In genomic region chr9:112844771-112845542, GRCh38 we compare ENCODE assay signal across 8 cellular contexts. TPM values are rescaled to one million over a fixed set of nuclear protein-coding genes. Genes with fewer than 3 reads are reported as not detected.
DNase-seq lines count a peak whose midpoint lies in the region; ATAC-seq, FAIRE-seq and TF ChIP-seq lines count a peak whose summit lies in the region.

No MANE protein-coding gene starts in this region.

- H3K27me3 ChIP-seq in bronchial epithelial cell (ENCODE audit: control insufficient read depth, insufficient read depth, low read length) = no peaks in the 10 kb centered on the region

- no peak overlapping the region for H3K27ac Mint-ChIP-seq in WTC11

- peaks cover 51% of the 10 kb centered on the region for H3K4me1 Mint-ChIP-seq in WTC11

- H3K4me3 ChIP-seq in bronchial epithelial cell (ENCODE audit: low read depth, low read length) = no peak overlapping the region

- POLR2A ChIA-PET in WTC11 (lab: Charles Lee) = no interaction called here

- H3K9me3 Mint-ChIP-seq in WTC11 = no peaks in the 10 kb centered on the region

- DNase-seq in NCI-H1417 (lab: John Stamatoyannopoulos, UW) = peak in 2 of 3 experiments; percentile 41 to 64
- DNase-seq in NCI-H1417 treated with DMSO at 0.1 percent for 48 hours (lab: John Stamatoyannopoulos, UW) = no peak
- peak; percentile 45 for DNase-seq in NCI-H2107 treated with DMSO at 0.1 percent for 48 hours (lab: John Stamatoyannopoulos, UW; ENCODE audit: unreplicated experiment)
- peak; percentile 84 for DNase-seq in WTC11 (ENCODE audit: low spot score)
- peak; percentile 55 for DNase-seq in bronchial epithelial cell (ENCODE audit: low read depth)
- peak; percentile 46 to 82 for DNase-seq in left colon
- peak; percentile 79 for DNase-seq in stimulated activated CD4-positive, alpha-beta T cell treated with anti-CD3 and anti-CD28 coated beads, Interleukin-4, amount 100 ng/mL, for 24 hours

- ATAC-seq in HG02884 (IDR thresholded peaks at IDR 0.05; ENCODE audit: unreplicated experiment) = peak; percentile 78
- peak; percentile 62 for ATAC-seq in WTC11
- peak; percentile 68 for ATAC-seq in left colon

- TF ChIP-seq CTCF in WTC11 (IDR thresholded peaks at IDR 0.05) = peak; percentile 94
- TF ChIP-seq CTCF in bronchial epithelial cell (IDR thresholded peaks at IDR 0.05; ENCODE audit: insufficient read depth, low read length, severe bottlenecking) = peak; percentile 89

- no peak overlapping the region for H3K4me3 Mint-ChIP-seq in WTC11

- FAIRE-seq in bronchial epithelial cell (lab: Jason Lieb, UNC) = no peak

- H3K36me3 Mint-ChIP-seq in WTC11 = no peaks in the 10 kb centered on the region

- intact Hi-C loops in left colon (cut with DNase I, micrococcal nuclease) = no loop called here

- CTCF ChIA-PET in WTC11 (lab: Charles Lee) = interaction anchor here (1.0 to 2.4 kb wide), 3 partner anchors 14 to 58 kb away, joined by 4 to 35 read pairs (median 27); no protein-coding TSS in a partner anchor

- no peaks in the 10 kb centered on the region for H3K27me3 Mint-ChIP-seq in WTC11 (ENCODE audit: low read depth)

- H3K36me3 ChIP-seq in bronchial epithelial cell (ENCODE audit: control insufficient read depth, insufficient read depth, low read length) = no peaks in the 10 kb centered on the region

TF ChIP-seq in WTC11, 78 proteins besides CTCF, POLR2A, EP300 and RAD21:
- TF ChIP-seq PREB (CRISPR knock-in tag; IDR thresholded peaks at IDR 0.05; ENCODE audit: borderline replicate concordance) = no peak
- TF ChIP-seq ZNF138 (CRISPR knock-in tag; conservative IDR thresholded peaks at IDR 0.05) = no peak
- TF ChIP-seq ZNF232 (CRISPR knock-in tag; IDR thresholded peaks at IDR 0.05) = no peak
- no peak for TF ChIP-seq RORB (CRISPR knock-in tag; IDR thresholded peaks at IDR 0.05)
- TF ChIP-seq CREM (CRISPR knock-in tag; IDR thresholded peaks at IDR 0.05) = no peak
- no peak for TF ChIP-seq ERG (CRISPR knock-in tag; IDR thresholded peaks at IDR 0.05)
- no peak for TF ChIP-seq CDX4 (CRISPR knock-in tag; IDR thresholded peaks at IDR 0.05; ENCODE audit: borderline replicate concordance)
- no peak for TF ChIP-seq MLX (CRISPR knock-in tag; IDR thresholded peaks at IDR 0.05)
- no peak for TF ChIP-seq ZSCAN18 (CRISPR knock-in tag; IDR thresholded peaks at IDR 0.05)
- no peak for TF ChIP-seq EMX1 (CRISPR knock-in tag; IDR thresholded peaks at IDR 0.05)
- TF ChIP-seq NR1H2 (CRISPR knock-in tag; IDR thresholded peaks at IDR 0.05) = no peak
- no peak for TF ChIP-seq SMAD3 (CRISPR knock-in tag; IDR thresholded peaks at IDR 0.05; ENCODE audit: borderline replicate concordance)
- TF ChIP-seq ZNF416 (CRISPR knock-in tag; IDR thresholded peaks at IDR 0.05) = no peak
- TF ChIP-seq NFATC4 (CRISPR knock-in tag; IDR thresholded peaks at IDR 0.05) = no peak
- no peak for TF ChIP-seq E2F5 (CRISPR knock-in tag; IDR thresholded peaks at IDR 0.05)
- TF ChIP-seq ZBTB43 (CRISPR knock-in tag; IDR thresholded peaks at IDR 0.05) = no peak
- TF ChIP-seq IRF1 (CRISPR knock-in tag; IDR thresholded peaks at IDR 0.05) = no peak
- TF ChIP-seq OVOL2 (CRISPR knock-in tag; IDR thresholded peaks at IDR 0.05; ENCODE audit: borderline replicate concordance) = no peak
- TF ChIP-seq KAT7 (CRISPR knock-in tag; IDR thresholded peaks at IDR 0.05; ENCODE audit: borderline replicate concordance) = no peak
- TF ChIP-seq TEAD4 (CRISPR knock-in tag; IDR thresholded peaks at IDR 0.05) = no peak
TF ChIP-seq in WTC11: peak in this region for 0.

RNA-seq across cellular contexts. Expression of gene SLC46A2, which starts 45.7 kb away (rescaled TPM):
- total RNA-seq in WTC11 (2021) (0.07 TPM in 1 of 3 replicates, not detected in the others), bronchial epithelial cell (not detected in 2 replicates), left colon (not detected)
